Comparison of ENCODE assay signal across 10 cellular contexts in the genomic region with DNA sequence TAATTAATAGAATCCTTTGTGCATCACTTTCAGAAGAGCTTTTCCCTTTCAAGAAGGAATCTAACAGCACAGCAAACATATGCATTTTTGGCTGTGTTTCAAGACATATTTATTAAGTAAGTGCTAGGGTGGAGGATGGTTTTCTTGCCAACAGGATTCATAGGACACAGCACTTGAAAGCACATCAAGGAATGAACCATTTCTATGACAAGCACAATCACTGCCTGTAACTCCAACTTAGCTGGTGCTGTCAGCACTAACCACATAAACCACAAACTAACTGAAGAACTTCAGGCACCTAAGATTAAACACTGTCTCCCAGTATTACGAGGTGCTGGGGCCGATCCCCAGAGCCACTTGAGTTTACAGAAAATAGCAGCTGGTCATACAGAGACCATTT. TPM values are rescaled to one million over a fixed set of nuclear protein-coding genes. Genes with fewer than 3 reads are reported as not detected.
DNase-seq lines count a peak whose midpoint lies in the region; ATAC-seq and TF ChIP-seq lines count a peak whose summit lies in the region.
"Had no signal": no experiment of that assay in that cellular context is flagged by ENCODE, and none has a peak within 500 bp of the region (broad histone marks: within the 10 kb centered on the region; RNA-seq: fewer than 3 reads in every experiment).

No MANE protein-coding gene starts in this region.

- H3K9me3 Mint-ChIP-seq in chondrocyte (ENCODE audit: low read depth), result no peaks in the 10 kb centered on the region
- H3K9me3 Mint-ChIP-seq in osteocyte (ENCODE audit: unreplicated experiment), result no peaks in the 10 kb centered on the region

- H3K27me3 Mint-ChIP-seq in chondrocyte (ENCODE audit: low read depth) (no peaks in the 10 kb centered on the region), osteocyte (ENCODE audit: unreplicated experiment) (no peaks in the 10 kb centered on the region)

- H3K4me1 Mint-ChIP-seq in chondrocyte (ENCODE audit: low read depth), result peaks cover 20% of the 10 kb centered on the region
- peaks cover 16% of the 10 kb centered on the region for H3K4me1 Mint-ChIP-seq in osteocyte (ENCODE audit: unreplicated experiment)

- H3K27ac ChIP-seq in caudate nucleus (ENCODE audit: low read depth, low read length), result no peak overlapping the region

- no peak overlapping the region for H3K4me3 Mint-ChIP-seq in chondrocyte (ENCODE audit: unreplicated experiment)
- H3K4me3 Mint-ChIP-seq in osteocyte (ENCODE audit: unreplicated experiment), result no peak overlapping the region

- no peak for TF ChIP-seq CTCF in chondrocyte (IDR thresholded peaks at IDR 0.05)
- TF ChIP-seq CTCF in osteocyte (IDR thresholded peaks at IDR 0.05), result no peak

- peak; percentile 78 for ATAC-seq in GM18868 (IDR thresholded peaks at IDR 0.05; ENCODE audit: unreplicated experiment)

- peak; percentile 49 for DNase-seq in NCI-H524 treated with DMSO at 0.1 percent for 48 hours (lab: John Stamatoyannopoulos, UW)
- no peak for DNase-seq in chondrocyte (ENCODE audit: low spot score)
- no peak for DNase-seq in osteocyte (ENCODE audit: extremely low spot score, unreplicated experiment)
- DNase-seq in NCI-H2196 (lab: John Stamatoyannopoulos, UW; ENCODE audit: unreplicated experiment), result no peak
- DNase-seq in caudate nucleus (lab: John Stamatoyannopoulos, UW), result no peak
- DNase-seq in midbrain (lab: John Stamatoyannopoulos, UW), result no peak
- DNase-seq in nucleus accumbens (lab: John Stamatoyannopoulos, UW), result no peak
- DNase-seq: NCI-H2171 treated with DMSO at 0.1 percent for 48 hours, posterior cingulate gyrus had no signal

- H3K27ac Mint-ChIP-seq in chondrocyte (ENCODE audit: unreplicated experiment) (peak overlapping the region; percentile 49), osteocyte (ENCODE audit: unreplicated experiment) (peak overlapping the region; percentile 12)

- H3K36me3 Mint-ChIP-seq in chondrocyte (ENCODE audit: low read depth) (no peaks in the 10 kb centered on the region), osteocyte (ENCODE audit: unreplicated experiment) (no peaks in the 10 kb centered on the region)

RNA-seq across cellular contexts. Expression of a gene that starts 35.5 kb away (rescaled TPM):
- total RNA-seq in chondrocyte, result 26.7 to 29.8 TPM (median 26.8 TPM) in 3 replicates
- 33.7 and 40.9 TPM in 2 replicates for total RNA-seq in osteocyte
